15 cellular contexts compared by ENCODE assay signal in genomic region chr1:215273838-215274516, GRCh38.
DNase-seq lines count a peak whose midpoint lies in the region; FAIRE-seq and TF ChIP-seq lines count a peak whose summit lies in the region.
"Had no signal": no experiment of that assay in that cellular context is flagged by ENCODE, and none has a peak within 500 bp of the region (broad histone marks: within the 10 kb centered on the region; RNA-seq: fewer than 3 reads in every experiment).

No MANE protein-coding gene starts in this region.

- H3K4me3 ChIP-seq in epithelial cell of esophagus (ENCODE audit: low read length) (no peak overlapping the region), dorsolateral prefrontal cortex (no peak overlapping the region), esophagus squamous epithelium (no peak overlapping the region), OCI-LY7 (ENCODE audit: low read depth, low read length, poor library complexity, severe bottlenecking) (no peak overlapping the region)
- H3K4me3 ChIP-seq: colonic mucosa had no signal

- FAIRE-seq in RCC 7860 (lab: Jason Lieb, UNC), result peak; percentile 94
- FAIRE-seq: GM12891, TTC549 had no signal

- H3K27me3 ChIP-seq in dorsolateral prefrontal cortex, result peaks cover 0 to 3% (median 0%) of the 10 kb centered on the region in 45 donors
- H3K27me3 ChIP-seq in esophagus squamous epithelium, result no peaks in the 10 kb centered on the region
- H3K27me3 ChIP-seq: colonic mucosa had no signal

- H3K27ac ChIP-seq in dorsolateral prefrontal cortex (no peak overlapping the region), esophagus squamous epithelium (no peak overlapping the region), OCI-LY7 (ENCODE audit: low read depth, low read length, poor library complexity, severe bottlenecking) (no peak overlapping the region)
- H3K27ac ChIP-seq: colonic mucosa had no signal

- TF ChIP-seq POLR2A in esophagus squamous epithelium (IDR thresholded peaks at IDR 0.05), result no peak

- no peaks in the 10 kb centered on the region for H3K9me2 ChIP-seq in OCI-LY7 (ENCODE audit: insufficient read depth, low read length)

- intact Hi-C loops in dorsolateral prefrontal cortex (cut with DNase I) (no loop called here), esophagus squamous epithelium (cut with DNase I) (no loop called here), OCI-LY7 (cut with micrococcal nuclease; ENCODE audit: unreplicated experiment) (no loop called here)

- no peaks in the 10 kb centered on the region for H3K79me2 ChIP-seq in OCI-LY7 (ENCODE audit: insufficient read depth, low read depth, low read length)

- no TSS peak for BruUV-seq in OCI-LY7 (replicated peaks; lab: Mats Ljungman, UMichigan)

- CTCF ChIA-PET in OCI-LY7 (lab: Charles Lee; ENCODE audit: unreplicated experiment), result no interaction called here

- H3K36me3 ChIP-seq in esophagus squamous epithelium (no peaks in the 10 kb centered on the region), OCI-LY7 (ENCODE audit: insufficient read depth, low read length) (no peaks in the 10 kb centered on the region)
- H3K36me3 ChIP-seq: colonic mucosa had no signal

- H3K9me3 ChIP-seq in esophagus squamous epithelium, result no peaks in the 10 kb centered on the region
- no peaks in the 10 kb centered on the region for H3K9me3 ChIP-seq in OCI-LY7 (ENCODE audit: low read length)
- H3K9me3 ChIP-seq: colonic mucosa had no signal

- POLR2A ChIA-PET in OCI-LY7 (lab: Charles Lee), result no interaction called here

- DNase-seq in ELR (ENCODE audit: low read depth) (peak; percentile 91), RCC 7860 (ENCODE audit: low spot score) (peak; percentile 57), epithelial cell of esophagus (ENCODE audit: low read depth) (peak; percentile 58), pulmonary artery endothelial cell (ENCODE audit: low read depth, low spot score) (peak; percentile 4), dorsolateral prefrontal cortex (no peak), NCI-H1417 treated with DMSO at 0.1 percent for 48 hours (lab: John Stamatoyannopoulos, UW) (no peak), esophagus squamous epithelium (lab: John Stamatoyannopoulos, UW) (no peak), OCI-LY7 (ENCODE audit: low spot score) (no peak)
- DNase-seq: activated naive CD4-positive, alpha-beta T cell treated with anti-CD3 and anti-CD28 coated beads for 36 hours; colonic mucosa; Kasumi-1; posterior cingulate gyrus; substantia nigra had no signal

- TF ChIP-seq CTCF in epithelial cell of esophagus (IDR thresholded peaks at IDR 0.05; ENCODE audit: insufficient read depth, low read depth, low read length, missing control alignments) (no peak), dorsolateral prefrontal cortex (IDR thresholded peaks at IDR 0.05 in 54 of 56, conservative IDR thresholded peaks at IDR 0.05 in 2 of 56; ENCODE audit: low read depth in 1 of 56, partially characterized antibody in 56 of 56) (no peak), esophagus squamous epithelium (IDR thresholded peaks at IDR 0.05) (no peak), OCI-LY7 (conservative IDR thresholded peaks at IDR 0.05; ENCODE audit: low read length) (no peak)

- H2AFZ ChIP-seq in OCI-LY7 (ENCODE audit: low read length), result no peak overlapping the region

- no peak overlapping the region for H3K4me2 ChIP-seq in OCI-LY7 (ENCODE audit: low read length)

- H3K4me1 ChIP-seq in esophagus squamous epithelium (no peaks in the 10 kb centered on the region), OCI-LY7 (ENCODE audit: insufficient read depth, low read length, poor library complexity, severe bottlenecking) (no peaks in the 10 kb centered on the region)
- H3K4me1 ChIP-seq: colonic mucosa had no signal

- H4K20me1 ChIP-seq in OCI-LY7 (ENCODE audit: insufficient read depth, low read length), result no peaks in the 10 kb centered on the region

- 47 to 55% methylated on average over 5 of the region's 5 CpGs for WGBS in esophagus squamous epithelium, 2 donors

Comparison
In these comparisons a context has a peak if more than half of its experiments do, and no peak if none do; other contexts are left out.
1. DNase-seq: peak in ELR (single experiment), RCC 7860 (single experiment), epithelial cell of esophagus (single experiment) and pulmonary artery endothelial cell (single experiment); none in dorsolateral prefrontal cortex (0 of 10), NCI-H1417 treated with DMSO at 0.1 percent for 48 hours (single experiment), esophagus squamous epithelium (single experiment) and OCI-LY7 (single experiment).